ENCODE assay signal across 8 cellular contexts in genomic region chr2:177262137-177262536, GRCh38. TPM values are rescaled to one million over a fixed set of nuclear protein-coding genes. Genes with fewer than 3 reads are reported as not detected.
DNase-seq lines count a peak whose midpoint lies in the region; ATAC-seq, FAIRE-seq and TF ChIP-seq lines count a peak whose summit lies in the region.

No MANE protein-coding gene starts in this region.

- no peak overlapping the region for H2BK5ac ChIP-seq in mesendoderm (ENCODE audit: low read length)

- no peaks in the 10 kb centered on the region for H3K9me1 ChIP-seq in K562 (ENCODE audit: control insufficient read depth, insufficient read depth, low read length)

- CTCF ChIA-PET in AG04449 (lab: Yijun Ruan, JAX) (interaction anchor here (0.8 to 8.4 kb wide), 5 partner anchors 8 to 221 kb away, joined by 3 to 70 read pairs (median 9); no protein-coding TSS in a partner anchor), K562 (lab: Yijun Ruan, JAX; ENCODE audit: low intra/inter-chr PET ratio) (interaction anchor here (1.9 to 2.1 kb wide), 2 partner anchors 35 to 70 kb away, joined by 11 to 13 read pairs; no protein-coding TSS in a partner anchor)

- H3K9ac ChIP-seq in HUES6 (ENCODE audit: low read length) (no peak overlapping the region), K562 (ENCODE audit: insufficient read depth in 1 of 2, low read depth in 2 of 2, low read length in 2 of 2) (peak overlapping the region in 1 of 2 experiments; percentile 98; a peak in 3 of 4 replicates), mesendoderm (ENCODE audit: low read length) (peak overlapping the region; percentile 30)

- H3K18ac ChIP-seq in mesendoderm (ENCODE audit: low read length): no peak overlapping the region

- no TSS peak for BruUV-seq in K562 (replicated peaks; lab: Mats Ljungman, UMichigan)

- peaks cover 72% of the 10 kb centered on the region for H3K79me2 ChIP-seq in K562 (ENCODE audit: control insufficient read depth, insufficient read depth, low read length)
- peaks cover 51% of the 10 kb centered on the region for H3K79me2 ChIP-seq in mesendoderm (ENCODE audit: control insufficient read depth, insufficient read depth, low read length)

- 3% methylated on average over 1 of the region's 1 CpG for WGBS in K562 (ENCODE audit: insufficient coverage, low coverage, missing lambda C conversion rate)
- WGBS in mesendoderm (ENCODE audit: extremely low coverage, insufficient coverage, low lambda C conversion rate): no CpG with 5 or more reads among the region's 1 CpG

- DNase-seq in AG04449 (ENCODE audit: low read depth, low spot score) (no peak), K562 (ENCODE audit: extremely low read depth in 1 of 4, low spot score in 3 of 4) (no peak), mesendoderm (no peak), NCI-H2081 (lab: John Stamatoyannopoulos, UW) (no peak), mucosa of descending colon (no peak), HT-29 (ENCODE audit: low spot score) (no peak)
- DNase-seq in effector CD8-positive, alpha-beta T cell (lab: John Stamatoyannopoulos, UW): no peak

- no peak for TF ChIP-seq CTCF in AG04449 (IDR thresholded peaks at IDR 0.05; ENCODE audit: insufficient read depth, low read length, missing control alignments)
- no peak for TF ChIP-seq CTCF in K562 (IDR thresholded peaks at IDR 0.05 in 2 of 3, conservative IDR thresholded peaks at IDR 0.05 in 1 of 3; ENCODE audit: insufficient read depth in 2 of 3, low read depth in 1 of 3, low read length in 3 of 3)
- TF ChIP-seq CTCF in mucosa of descending colon (IDR thresholded peaks at IDR 0.05): no peak

- TF ChIP-seq EP300 in K562 (IDR thresholded peaks at IDR 0.05; ENCODE audit: low read length): no peak

- H3K4me1 ChIP-seq in HUES6 (ENCODE audit: control insufficient read depth, insufficient read depth, low read length) (peaks cover 33% of the 10 kb centered on the region), K562 (replicated peaks in 1 of 2; ENCODE audit: control insufficient read depth in 2 of 2, insufficient read depth in 2 of 2, low read length in 2 of 2) (peaks cover 39 to 43% of the 10 kb centered on the region in 2 experiments), mesendoderm (ENCODE audit: control insufficient read depth, low read depth, low read length) (no peaks in the 10 kb centered on the region), mucosa of descending colon (ENCODE audit: low read depth) (peaks cover 43% of the 10 kb centered on the region)

- no peak overlapping the region for H4K8ac ChIP-seq in mesendoderm (ENCODE audit: low read depth, low read length)

- no peak overlapping the region for H3K56ac ChIP-seq in mesendoderm (ENCODE audit: low read length)

- intact Hi-C loops in K562 (cut with micrococcal nuclease) (loop anchor here (2.0 to 10.0 kb wide), 5 partner anchors 19 to 495 kb away; a partner anchor contains a TSS), mucosa of descending colon (cut with DNase I, micrococcal nuclease) (loop anchor here (2.0 to 10.0 kb wide), 3 partner anchors 47 to 95 kb away; partner anchors contain the start of gene HNRNPA3 (in 1 of the 2))

- H3K79me1 ChIP-seq in mesendoderm (ENCODE audit: low read length): peaks cover 2% of the 10 kb centered on the region

- in situ Hi-C loops in K562 (cut with MboI): loop anchor here (5.0 kb wide), 1 partner anchor 70 kb away; no protein-coding TSS in a partner anchor

- no peak overlapping the region for H2AFZ ChIP-seq in K562 (ENCODE audit: low read depth, low read length)

- H3K4me2 ChIP-seq in K562 (ENCODE audit: insufficient read depth, low read length) (peak overlapping the region; percentile 65), mesendoderm (ENCODE audit: low read length) (no peak overlapping the region)

- POLR2A ChIA-PET in AG04449 (lab: Yijun Ruan, JAX): no interaction called here
- POLR2A ChIA-PET in K562 (lab: Yijun Ruan, JAX): interaction anchor here (0.8 to 12.9 kb wide), 5 partner anchors 9 to 142 kb away, joined by 3 to 199 read pairs (median 50); no protein-coding TSS in a partner anchor

- H3K36me3 ChIP-seq in HUES6 (ENCODE audit: control insufficient read depth, insufficient read depth, low read length): peaks cover 9% of the 10 kb centered on the region
- H3K36me3 ChIP-seq in K562 (ENCODE audit: control insufficient read depth, insufficient read depth, low read length): peaks cover 38% of the 10 kb centered on the region
- H3K36me3 ChIP-seq in mesendoderm (ENCODE audit: control insufficient read depth, insufficient read depth, low read length): no peaks in the 10 kb centered on the region
- H3K36me3 ChIP-seq in mucosa of descending colon (ENCODE audit: low read depth): no peaks in the 10 kb centered on the region

- H3K27ac ChIP-seq in HUES6 (ENCODE audit: low read depth, low read length) (no peak overlapping the region), K562 (ENCODE audit: extremely low read depth, low read depth, low read length) (peak overlapping the region; percentile 98; the same call in 2 of the 3 replicates), mesendoderm (ENCODE audit: low read depth, low read length) (no peak overlapping the region)

- no peak overlapping the region for H4K5ac ChIP-seq in mesendoderm (ENCODE audit: low read length)

- ATAC-seq in K562 (no peak), mucosa of descending colon (no peak)

- H3K27me3 ChIP-seq in HUES6 (ENCODE audit: control insufficient read depth, insufficient read depth, low read length) (no peaks in the 10 kb centered on the region), K562 (ENCODE audit: control insufficient read depth in 2 of 2, insufficient read depth in 2 of 2, low read length in 2 of 2) (no peaks in the 10 kb centered on the region), mesendoderm (ENCODE audit: insufficient read depth, low read length, poor library complexity) (no peaks in the 10 kb centered on the region)

- peaks cover 20% of the 10 kb centered on the region for H4K20me1 ChIP-seq in K562 (replicated peaks; ENCODE audit: control insufficient read depth, insufficient read depth, low read length)

- TF ChIP-seq POLR2A in K562 (conservative IDR thresholded peaks at IDR 0.05): no peak

- H2BK15ac ChIP-seq in mesendoderm (replicated peaks; ENCODE audit: low read depth): no peak overlapping the region

- TF ChIP-seq RAD21 in K562 (CRISPR knock-in tag; conservative IDR thresholded peaks at IDR 0.05 in 1 of 2, IDR thresholded peaks at IDR 0.05 in 1 of 2): no peak

- no peak for FAIRE-seq in K562 (lab: Jason Lieb, UNC)

- no peak overlapping the region for H3K4ac ChIP-seq in mesendoderm (ENCODE audit: low read depth, low read length)

- H3K9me3 ChIP-seq in HUES6 (ENCODE audit: control insufficient read depth, insufficient read depth, low read depth, low read length): peaks cover 20% of the 10 kb centered on the region
- H3K9me3 ChIP-seq in K562 (replicated peaks; ENCODE audit: control insufficient read depth, insufficient read depth, low read depth, low read length): peaks cover 18% of the 10 kb centered on the region
- no peaks in the 10 kb centered on the region for H3K9me3 ChIP-seq in mucosa of descending colon

- H3K4me3 ChIP-seq in AG04449 (ENCODE audit: low read depth, low read length): peak overlapping the region; percentile 76
- peak overlapping the region; percentile 69 for H3K4me3 ChIP-seq in HUES6 (ENCODE audit: low read depth, low read length)
- peak overlapping the region; percentile 91 for H3K4me3 ChIP-seq in K562
- H3K4me3 ChIP-seq in mesendoderm (ENCODE audit: low read length): no peak overlapping the region
- no peak overlapping the region for H3K4me3 ChIP-seq in mucosa of descending colon

- no peak overlapping the region for H2AK5ac ChIP-seq in mesendoderm (ENCODE audit: low read length)

- no peak overlapping the region for H3K23ac ChIP-seq in mesendoderm (ENCODE audit: low read length)

- H2BK120ac ChIP-seq in mesendoderm (ENCODE audit: low read depth, low read length): no peak overlapping the region

RNA-seq across cellular contexts. Expression of gene NFE2L2, which starts 2.4 kb away (rescaled TPM):
- 61.8 and 169 TPM in 2 replicates for total RNA-seq in K562 (2011; cell fraction: chromatin; rRNA removed; ENCODE audit: low replicate concordance)
- 36.7 and 42.6 TPM in 2 replicates for total RNA-seq in K562 (2011; cell fraction: nucleolus; rRNA removed)
- 59.8 and 96.6 TPM in 2 replicates for total RNA-seq in K562 (2011; cell fraction: nucleoplasm; rRNA removed)
- total RNA-seq in K562 (2014; rRNA removed): 33.2 and 46.0 TPM in 2 replicates
- 59.3 and 72.0 TPM in 2 replicates for total RNA-seq in K562 (2014; rRNA removed; fragmentation: Illumina TruSeq; extraction: Trizol)
- total RNA-seq in K562 (2015; rRNA removed; fragmentation: Illumina TruSeq; extraction: Trizol): 62.5 and 67.8 TPM in 2 replicates
- total RNA-seq in K562 (2021): 60.8 and 64.8 TPM in 2 replicates
- polyA plus RNA-seq in K562 (2011; rRNA removed): 93.2 and 120 TPM in 2 replicates
- polyA plus RNA-seq in K562 (2011; cell fraction: cytosol; rRNA removed): 58.4 and 68.0 TPM in 2 replicates
- polyA plus RNA-seq in K562 (2011; cell fraction: nucleus; rRNA removed): 62.5 and 70.2 TPM in 2 replicates
- 42.7 and 78.6 TPM in 2 replicates for polyA plus RNA-seq in K562 (2012)
- 91.0 and 100 TPM in 2 replicates for polyA plus RNA-seq in K562 (2014; fragmentation: Illumina TruSeq; extraction: Trizol)
- polyA plus RNA-seq in K562 (2014; fragmentation: Nextera tagmentation; extraction: Ambion mirVana): 10 to 100 TPM; 29.3 to 34.8 TPM
- 54.9 and 56.3 TPM in 2 replicates for polyA plus RNA-seq in K562 (2014; rRNA removed)
- 108 and 150 TPM in 2 replicates for polyA minus RNA-seq in K562 (2011; rRNA and poly(A)+ RNA removed)
- polyA minus RNA-seq in K562 (2011; cell fraction: cytosol; rRNA and poly(A)+ RNA removed): 40.0 and 70.1 TPM in 2 replicates
- 52.2 and 71.1 TPM in 2 replicates for polyA minus RNA-seq in K562 (2011; cell fraction: nucleus; rRNA and poly(A)+ RNA removed)
- 33.0 TPM for polyA plus RNA-seq in mesendoderm (2013, experiment 1 of 2)
- polyA plus RNA-seq in mesendoderm (2013, experiment 2 of 2): 35.1 TPM
- 100 to 1,000 TPM in 1 of 3 donors, 10 to 100 TPM in 2; 84.3 to 105 (median 99.1) TPM for total RNA-seq in mucosa of descending colon
- total RNA-seq in HT-29 (2014; rRNA removed; shearing (Covaris generic)): 30.8 and 30.9 TPM in 2 replicates

RNA-seq across cellular contexts. Expression of gene HNRNPA3, which starts 49.5 kb away (rescaled TPM):
- 113 and 428 TPM in 2 replicates for total RNA-seq in K562 (2011; cell fraction: chromatin; rRNA removed; ENCODE audit: low replicate concordance)
- 48.9 and 75.0 TPM in 2 replicates for total RNA-seq in K562 (2011; cell fraction: nucleolus; rRNA removed)
- 198 and 354 TPM in 2 replicates for total RNA-seq in K562 (2011; cell fraction: nucleoplasm; rRNA removed)
- total RNA-seq in K562 (2014; rRNA removed) (72.8 and 79.5 TPM in 2 replicates), K562 (2014; rRNA removed; fragmentation: Illumina TruSeq; extraction: Trizol) (130 and 151 TPM in 2 replicates), K562 (2015; rRNA removed; fragmentation: Illumina TruSeq; extraction: Trizol) (112 and 114 TPM in 2 replicates), K562 (2021) (249 and 272 TPM in 2 replicates), mucosa of descending colon (100 to 1,000 TPM; 133 to 169 (median 151) TPM)
- polyA plus RNA-seq in K562 (2011; rRNA removed) (150 and 215 TPM in 2 replicates), K562 (2014; fragmentation: Illumina TruSeq; extraction: Trizol) (356 and 381 TPM in 2 replicates), K562 (2014; fragmentation: Nextera tagmentation; extraction: Ambion mirVana) (100 to 1,000 TPM; 108 to 192 TPM), K562 (2014; rRNA removed) (381 and 428 TPM in 2 replicates)
- polyA plus RNA-seq in K562 (2011; cell fraction: cytosol; rRNA removed): 28.0 and 59.6 TPM in 2 replicates
- 96.2 and 150 TPM in 2 replicates for polyA plus RNA-seq in K562 (2011; cell fraction: nucleus; rRNA removed)
- 364 and 720 TPM in 2 replicates for polyA plus RNA-seq in K562 (2012)
- polyA minus RNA-seq in K562 (2011; rRNA and poly(A)+ RNA removed): 97.6 and 107 TPM in 2 replicates
- 69.7 and 76.8 TPM in 2 replicates for polyA minus RNA-seq in K562 (2011; cell fraction: cytosol; rRNA and poly(A)+ RNA removed)
- 57.9 and 104 TPM in 2 replicates for polyA minus RNA-seq in K562 (2011; cell fraction: nucleus; rRNA and poly(A)+ RNA removed)
- 641 TPM for polyA plus RNA-seq in mesendoderm (2013, experiment 1 of 2)
- polyA plus RNA-seq in mesendoderm (2013, experiment 2 of 2): 604 TPM
- 30.4 and 33.8 TPM in 2 replicates for total RNA-seq in HT-29 (2014; rRNA removed; shearing (Covaris generic))

Comparison
In these comparisons a context has a peak if more than half of its experiments do, and no peak if none do; other contexts are left out.
1. H3K4me3 ChIP-seq: peak in AG04449 (single experiment), HUES6 (single experiment) and K562 (single experiment); none in mesendoderm (single experiment) and mucosa of descending colon (single experiment).